In genomic region chr14:65239897-65240296, GRCh38 we compare ENCODE assay signal across 18 cellular contexts.
DNase-seq lines count a peak whose midpoint lies in the region; ATAC-seq and TF ChIP-seq lines count a peak whose summit lies in the region.
"Had no signal": no experiment of that assay in that cellular context is flagged by ENCODE, and none has a peak within 500 bp of the region (broad histone marks: within the 10 kb centered on the region; RNA-seq: fewer than 3 reads in every experiment).

No MANE protein-coding gene starts in this region.

- ATAC-seq in HG02852 (IDR thresholded peaks at IDR 0.05; ENCODE audit: unreplicated experiment) (no peak), HG03095 (IDR thresholded peaks at IDR 0.05; ENCODE audit: unreplicated experiment) (no peak)
- ATAC-seq: esophagus mucosa had no signal

- H3K4me3 Mint-ChIP-seq in activated CD4-positive, alpha-beta T cell treated with anti-CD3 and anti-CD28 coated beads, Interleukin-2, amount 10 ng/mL, durations not matched to agents 24 days and 14 days = no peak overlapping the region
- H3K4me3 Mint-ChIP-seq: activated CD4-positive, alpha-beta memory T cell treated with anti-CD3 and anti-CD28 coated beads for 36 hours; activated naive CD4-positive, alpha-beta T cell treated with anti-CD3 and anti-CD28 coated beads for 36 hours; mesothelial cell of epicardium had no signal

- no peaks in the 10 kb centered on the region for H3K27me3 ChIP-seq in brain microvascular endothelial cell (replicated peaks)
- H3K27me3 ChIP-seq: BLaER1, body of pancreas, neutrophil, suprapubic skin had no signal

- intact Hi-C loops in activated CD4-positive, alpha-beta T cell treated with anti-CD3 and anti-CD28 coated beads, Interleukin-2, amount 10 ng/mL, durations not matched to agents 24 days and 14 days (cut with micrococcal nuclease) = no loop called here

- H3K36me3 Mint-ChIP-seq in activated CD4-positive, alpha-beta T cell treated with anti-CD3 and anti-CD28 coated beads, Interleukin-2, amount 10 ng/mL, durations not matched to agents 24 days and 14 days (ENCODE audit: low read depth) = no peaks in the 10 kb centered on the region
- H3K36me3 Mint-ChIP-seq: activated CD4-positive, alpha-beta memory T cell treated with anti-CD3 and anti-CD28 coated beads for 36 hours had no signal

- H3K27ac Mint-ChIP-seq in activated CD4-positive, alpha-beta T cell treated with anti-CD3 and anti-CD28 coated beads, Interleukin-2, amount 10 ng/mL, durations not matched to agents 24 days and 14 days = no peak overlapping the region
- H3K27ac Mint-ChIP-seq: activated CD4-positive, alpha-beta memory T cell treated with anti-CD3 and anti-CD28 coated beads for 36 hours; activated naive CD4-positive, alpha-beta T cell treated with anti-CD3 and anti-CD28 coated beads for 36 hours; mesothelial cell of epicardium had no signal

- TF ChIP-seq CTCF in brain microvascular endothelial cell (IDR thresholded peaks at IDR 0.05; ENCODE audit: low read depth, low read length, missing control alignments) = no peak

- no peaks in the 10 kb centered on the region for H3K27me3 Mint-ChIP-seq in activated CD4-positive, alpha-beta T cell treated with anti-CD3 and anti-CD28 coated beads, Interleukin-2, amount 10 ng/mL, durations not matched to agents 24 days and 14 days
- H3K27me3 Mint-ChIP-seq: activated CD4-positive, alpha-beta memory T cell treated with anti-CD3 and anti-CD28 coated beads for 36 hours had no signal

- H3K27ac ChIP-seq in brain microvascular endothelial cell = peak overlapping the region; percentile 83
- H3K27ac ChIP-seq: BLaER1, body of pancreas, neutrophil, suprapubic skin had no signal

- in situ Hi-C loops in brain microvascular endothelial cell (cut with HindIII; ENCODE audit: low pct_ligation_motif_present, low sequenced_read_pairs) = no loop called here

- H3K4me3 ChIP-seq in brain microvascular endothelial cell (ENCODE audit: low read depth, low read length) = no peak overlapping the region
- H3K4me3 ChIP-seq: BLaER1, body of pancreas, suprapubic skin had no signal

- peaks cover 9% of the 10 kb centered on the region for H3K4me1 Mint-ChIP-seq in activated CD4-positive, alpha-beta T cell treated with anti-CD3 and anti-CD28 coated beads, Interleukin-2, amount 10 ng/mL, durations not matched to agents 24 days and 14 days

- peaks cover 7% of the 10 kb centered on the region for H3K9me3 Mint-ChIP-seq in activated CD4-positive, alpha-beta T cell treated with anti-CD3 and anti-CD28 coated beads, Interleukin-2, amount 10 ng/mL, durations not matched to agents 24 days and 14 days
- H3K9me3 Mint-ChIP-seq: activated CD4-positive, alpha-beta memory T cell treated with anti-CD3 and anti-CD28 coated beads for 36 hours; activated naive CD4-positive, alpha-beta T cell treated with anti-CD3 and anti-CD28 coated beads for 36 hours had no signal

- DNase-seq in NCI-H2227 (lab: John Stamatoyannopoulos, UW; ENCODE audit: unreplicated experiment) = peak; percentile 23
- no peak for DNase-seq in brain microvascular endothelial cell
- DNase-seq in midbrain (lab: John Stamatoyannopoulos, UW) = peak; percentile 74
- peak; percentile 89 for DNase-seq in superior temporal gyrus (ENCODE audit: extremely low spot score)
- DNase-seq in activated CD4-positive, alpha-beta T cell treated with anti-CD3 and anti-CD28 coated beads, Interleukin-2, amount 10 ng/mL, durations not matched to agents 24 days and 14 days = no peak
- DNase-seq: activated CD4-positive, alpha-beta memory T cell treated with anti-CD3 and anti-CD28 coated beads for 36 hours; activated naive CD4-positive, alpha-beta T cell treated with anti-CD3 and anti-CD28 coated beads for 36 hours; activated T-cell treated with anti-CD3 and anti-CD28 coated beads, Interleukin-2, amount 50 U/mL, for 1 hour; body of pancreas; GF-D8; NCI-H2029 treated with DMSO at 0.1 percent for 48 hours had no signal

- no peaks in the 10 kb centered on the region for H3K36me3 ChIP-seq in brain microvascular endothelial cell (replicated peaks)
- H3K36me3 ChIP-seq: BLaER1, neutrophil, suprapubic skin had no signal

Comparison
In these comparisons a context has a peak if more than half of its experiments do, and no peak if none do; other contexts are left out.
1. DNase-seq: peak in NCI-H2227 (single experiment), midbrain (single experiment) and superior temporal gyrus (single experiment); none in brain microvascular endothelial cell (single experiment) and activated CD4-positive, alpha-beta T cell treated with anti-CD3 and anti-CD28 coated beads, Interleukin-2, amount 10 ng/mL, durations not matched to agents 24 days and 14 days (single experiment).